In genomic region chr14:23469127-23469905, GRCh38 we compare ENCODE assay signal across 8 cellular contexts. TPM values are rescaled to one million over a fixed set of nuclear protein-coding genes. Genes with fewer than 3 reads are reported as not detected.
A peak's percentile ranks its signal among the peaks of the same experiment; 100 is the strongest.
DNase-seq lines count a peak whose midpoint lies in the region; ATAC-seq, FAIRE-seq and TF ChIP-seq lines count a peak whose summit lies in the region.

NGDN (plus strand) TSS chr14:23469703; CDS start chr14:23469716, 13 bp downstream.

- intact Hi-C loops in sigmoid colon (cut with DNase I), result loop anchor here (2.0 to 5.0 kb wide), 3 partner anchors 103 to 973 kb away; partner anchors contain the start of gene SDR39U1

- no peaks in the 10 kb centered on the region for H3K9me3 ChIP-seq in sigmoid colon

- H3K27ac Mint-ChIP-seq in brain, result no peak within 1 kb of the TSS

- no peaks in the 10 kb centered on the region for H3K9me3 Mint-ChIP-seq in brain

- H3K4me1 Mint-ChIP-seq in brain, result peaks cover 11% of the 10 kb centered on the region

- peaks cover 30% of the 10 kb centered on the region for H3K36me3 Mint-ChIP-seq in brain

- peak within 1 kb of the TSS; percentile 82 to 89 (median 86) for H3K27ac ChIP-seq in sigmoid colon

- TF ChIP-seq CTCF in brain (conservative IDR thresholded peaks at IDR 0.05) (peak; percentile 81 to 88), sigmoid colon (IDR thresholded peaks at IDR 0.05) (peak; percentile 79 to 89 (median 86))

- peak; percentile 100 for FAIRE-seq in A204.1 (lab: Jason Lieb, UNC)
- peak; percentile 99 for FAIRE-seq in TTC549 (lab: Jason Lieb, UNC)

- TF ChIP-seq POLR2A in sigmoid colon (IDR thresholded peaks at IDR 0.05), result peak; percentile 57 to 73

- DNase-seq in NCI-H2107 (lab: John Stamatoyannopoulos, UW) (peak; percentile 100), iPS DF 4.7 (ENCODE audit: extremely low read depth, low spot score) (peak; percentile 100), sigmoid colon (peak; percentile 98)

- peak within 1 kb of the TSS; percentile 66 to 96 (median 79) for H3K4me3 ChIP-seq in sigmoid colon

- H3K36me3 ChIP-seq in sigmoid colon, result peaks cover 0 to 36% (median 30%) of the 10 kb centered on the region in 4 donors

- H3K27me3 ChIP-seq in sigmoid colon, result no peaks in the 10 kb centered on the region

- TF ChIP-seq EP300 in sigmoid colon (IDR thresholded peaks at IDR 0.05), result no peak

- H3K4me3 Mint-ChIP-seq in brain, result no peak within 1 kb of the TSS

- peaks cover 3% of the 10 kb centered on the region for H3K27me3 Mint-ChIP-seq in brain

- peaks cover 0 to 13% (median 7%) of the 10 kb centered on the region in 4 donors for H3K4me1 ChIP-seq in sigmoid colon

- ATAC-seq in GM18520 (IDR thresholded peaks at IDR 0.05; ENCODE audit: unreplicated experiment) (peak; percentile 97), HG03064 (IDR thresholded peaks at IDR 0.05; ENCODE audit: low read depth, unreplicated experiment) (peak; percentile 90)

- WGBS in sigmoid colon, 2 donors, result 4 to 7% methylated on average over 41 of the region's 41 CpGs

RNA-seq across cellular contexts. Expression of gene NGDN, which starts in this region (rescaled TPM):
- polyA plus RNA-seq in brain (ENCODE audit: insufficient read depth, low read depth, low replicate concordance) (32.0 TPM), sigmoid colon (10 to 100 TPM; 28.2 to 39.6 (median 28.7) TPM)
- 10 to 100 TPM; 23.3 to 46.2 (median 42.7) TPM for total RNA-seq in sigmoid colon

Comparison
In these comparisons a context has a peak if more than half of its experiments do, and no peak if none do; other contexts are left out.
1. Peak in every context shown above with its lines: DNase-seq, ATAC-seq, H3K4me3 ChIP-seq and H3K27ac ChIP-seq.